ENCODE assay signal across 21 cellular contexts in the genomic region with DNA sequence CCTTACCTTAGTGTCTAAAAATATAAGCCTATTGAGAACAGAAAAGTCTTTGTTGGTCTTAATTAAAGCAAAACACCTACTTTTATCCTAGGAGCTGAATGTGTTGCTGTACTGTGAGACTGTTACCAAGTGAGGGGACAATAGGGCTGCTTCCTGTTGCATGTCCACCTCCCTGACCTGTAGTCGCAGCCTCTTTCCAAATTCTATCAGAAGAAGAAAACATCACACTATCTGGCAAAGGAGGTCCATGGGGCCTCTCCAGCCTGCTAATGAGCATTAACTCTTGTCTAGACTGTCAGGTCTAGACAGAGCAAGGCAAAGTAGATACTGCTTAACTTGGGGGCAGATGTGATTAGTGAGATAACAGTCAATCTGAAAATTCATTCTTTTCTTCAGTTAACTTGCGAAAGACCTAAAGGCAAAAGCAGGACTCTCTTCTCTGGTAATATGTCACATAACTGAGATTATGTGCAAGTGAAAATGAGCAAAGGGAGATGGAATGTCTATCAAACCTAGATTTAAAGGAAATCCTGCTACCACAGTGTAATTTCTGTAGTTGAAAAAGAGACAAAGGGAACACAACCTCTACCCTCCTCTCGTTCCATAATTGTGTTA.
DNase-seq lines count a peak whose midpoint lies in the region; ATAC-seq and TF ChIP-seq lines count a peak whose summit lies in the region.
"Had no signal": no experiment of that assay in that cellular context is flagged by ENCODE, and none has a peak within 500 bp of the region (broad histone marks: within the 10 kb centered on the region; RNA-seq: fewer than 3 reads in every experiment).

No MANE protein-coding gene starts in this region.

- ATAC-seq in GM21737 (IDR thresholded peaks at IDR 0.05; ENCODE audit: unreplicated experiment) (no peak), HG02840 (IDR thresholded peaks at IDR 0.05; ENCODE audit: low FRiP score, unreplicated experiment) (no peak)
- ATAC-seq: activated naive CD8-positive, alpha-beta T cell treated with anti-CD3 and anti-CD28 coated beads, Interleukin-2, amount 50 U/mL, for 24 hours; esophagus mucosa; left colon; psoas muscle; WTC11 had no signal

- no peak overlapping the region for H2BK5ac ChIP-seq in trophoblast cell (ENCODE audit: low read depth, low read length, poor library complexity)

- no peaks in the 10 kb centered on the region for H3K27me3 ChIP-seq in trophoblast cell (ENCODE audit: insufficient read depth, low read length)
- H3K27me3 ChIP-seq: MG63, transverse colon had no signal

- H3K4ac ChIP-seq in trophoblast cell (ENCODE audit: low read depth, low read length), result no peak overlapping the region

- H4K8ac ChIP-seq in trophoblast cell (ENCODE audit: low read depth, low read length), result peak overlapping the region; percentile 43

- H2BK120ac ChIP-seq in trophoblast cell (ENCODE audit: insufficient read depth, low read length, poor library complexity), result no peak overlapping the region

- no CpG with 5 or more reads among the region's 3 CpGs for WGBS in trophoblast cell (ENCODE audit: extremely low coverage, insufficient coverage, insufficient read length)

- no peak for TF ChIP-seq CTCF in fibroblast of mammary gland (conservative IDR thresholded peaks at IDR 0.05; ENCODE audit: control insufficient read depth, insufficient read depth, low read depth, low read length)

- H3K18ac ChIP-seq in trophoblast cell (ENCODE audit: low read length), result no peak overlapping the region

- H3K9ac ChIP-seq in trophoblast cell (ENCODE audit: low read length), result no peak overlapping the region

- no peak overlapping the region for H3K14ac ChIP-seq in trophoblast cell (ENCODE audit: low read length)

- no peak overlapping the region for H3K23ac ChIP-seq in trophoblast cell (ENCODE audit: low read length)

- no peak overlapping the region for H4K91ac ChIP-seq in trophoblast cell (ENCODE audit: low read depth, low read length)

- peaks cover 6 to 7% of the 10 kb centered on the region in 2 experiments for H3K4me1 ChIP-seq in trophoblast cell (ENCODE audit: control insufficient read depth in 1 of 2, insufficient read depth in 2 of 2, low read length in 2 of 2)
- H3K4me1 ChIP-seq: psoas muscle, transverse colon had no signal

- no peaks in the 10 kb centered on the region for H3K9me3 ChIP-seq in trophoblast cell (ENCODE audit: insufficient read depth, low read depth, low read length)
- H3K9me3 ChIP-seq: MG63, psoas muscle, transverse colon had no signal

- no peak overlapping the region for H3K4me2 ChIP-seq in trophoblast cell (ENCODE audit: low read length)

- DNase-seq in HS-5 (ENCODE audit: low read depth) (peak; percentile 1), fibroblast of mammary gland (ENCODE audit: low read depth) (peak; percentile 11), trophoblast cell (no peak), SIG-M5 treated with dmso at 0.1 percent for 504 hours (lab: John Stamatoyannopoulos, UW; ENCODE audit: unreplicated experiment) (no peak)
- DNase-seq: activated CD4-positive, alpha-beta T cell treated with anti-CD3 and anti-CD28 coated beads, Interleukin-2, amount 50 U/mL, for 4 hours; activated effector memory CD4-positive, alpha-beta T cell treated with Interleukin-2 at 50 U/mL for 16 hours; activated naive CD8-positive, alpha-beta T cell treated with anti-CD3 and anti-CD28 coated beads, Interleukin-2, amount 50 U/mL, for 24 hours; DMS79; left colon; NCI-H1436 treated with DMSO at 0.1 percent for 48 hours; NK-92 treated with Interleukin-12 subunit alpha and Interleukin-12 subunit beta, amount 100 ng/mL, for 24 hours; psoas muscle; stimulated activated CD4-positive, alpha-beta T cell treated with anti-CD3 and anti-CD28 coated beads, Interleukin-4, amount 100 ng/mL, for 1 hour; T-helper 9 cell; transverse colon had no signal

- no peaks in the 10 kb centered on the region for H3K79me2 ChIP-seq in trophoblast cell (ENCODE audit: control insufficient read depth, insufficient read depth, low read length, poor library complexity)

- no peak overlapping the region for H2BK12ac ChIP-seq in trophoblast cell (ENCODE audit: low read length)

- H4K12ac ChIP-seq in trophoblast cell (ENCODE audit: low read depth, low read length), result no peak overlapping the region

- no peaks in the 10 kb centered on the region for H3K36me3 ChIP-seq in trophoblast cell (ENCODE audit: control insufficient read depth in 1 of 2, insufficient read depth in 2 of 2, low read length in 2 of 2)
- H3K36me3 ChIP-seq: MG63, transverse colon had no signal

- H3K27ac ChIP-seq in angular gyrus (ENCODE audit: low read depth, low read length) (peak overlapping the region; percentile 29), trophoblast cell (ENCODE audit: low read depth, low read length) (no peak overlapping the region)
- H3K27ac ChIP-seq: psoas muscle, transverse colon had no signal

- peaks cover 2% of the 10 kb centered on the region for H3K79me1 ChIP-seq in trophoblast cell (ENCODE audit: low read length)

- no peak overlapping the region for H3K4me3 ChIP-seq in fibroblast of mammary gland (ENCODE audit: control insufficient read depth, low read depth, low read length)
- no peak overlapping the region for H3K4me3 ChIP-seq in trophoblast cell (ENCODE audit: low read depth, low read length)
- H3K4me3 ChIP-seq: MG63, psoas muscle, transverse colon had no signal

- no peak overlapping the region for H2AFZ ChIP-seq in trophoblast cell (ENCODE audit: insufficient read depth, low read length, poor library complexity)

- no peak overlapping the region for H2AK5ac ChIP-seq in trophoblast cell (ENCODE audit: low read length)

Comparison
In these comparisons a context has a peak if more than half of its experiments do, and no peak if none do; other contexts are left out.
1. DNase-seq: peak in HS-5 (single experiment) and fibroblast of mammary gland (single experiment); none in trophoblast cell (0 of 2) and SIG-M5 treated with dmso at 0.1 percent for 504 hours (single experiment).